Comparison of ENCODE assay signal across 20 cellular contexts in the genomic region with DNA sequence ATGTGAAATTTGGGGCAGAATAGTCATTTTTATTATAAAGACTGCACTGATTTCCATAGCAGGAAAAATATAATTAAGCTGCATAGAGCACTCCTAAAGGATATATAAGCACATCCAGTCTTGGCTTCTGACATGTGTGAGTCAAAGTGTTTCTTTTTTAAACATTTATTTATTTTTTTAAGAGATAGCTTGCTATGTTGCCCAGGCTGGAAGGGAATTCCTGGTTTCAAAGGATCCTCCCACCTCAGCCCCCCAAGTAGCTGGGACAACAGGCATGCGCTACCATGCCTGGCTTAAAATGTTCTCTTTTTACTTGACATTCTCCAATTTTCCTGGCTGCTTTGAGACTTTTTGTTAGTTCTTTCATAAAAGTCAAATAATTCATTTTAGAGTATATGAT.
"Had no signal": no experiment of that assay in that cellular context is flagged by ENCODE, and none has a peak within 500 bp of the region (broad histone marks: within the 10 kb centered on the region; RNA-seq: fewer than 3 reads in every experiment).

No MANE protein-coding gene starts in this region.

- H3K4me3 Mint-ChIP-seq: activated CD4-positive, alpha-beta memory T cell treated with anti-CD3 and anti-CD28 coated beads for 36 hours; activated naive CD4-positive, alpha-beta T cell treated with anti-CD3 and anti-CD28 coated beads for 36 hours; endodermal cell; natural killer cell; stimulated activated effector memory CD8-positive, alpha-beta T cell treated with anti-CD3 and anti-CD28 coated beads, Interleukin-12 subunit alpha, Interleukin-12 subunit beta, amount 100 ng/mL, for 72 hours; stimulated activated naive CD8-positive, alpha-beta T cell treated with anti-CD3 and anti-CD28 coated beads, Interleukin-15, amount 100 ng/mL, for 72 hours; T-helper 1 cell treated with Interleukin-12 subunit alpha and Interleukin-12 subunit beta and Interleukin-4 antibody, amounts not matched to agents 30 μg/mL and 1 μg/mL, for 36 hours had no signal

- H3K27me3 Mint-ChIP-seq: stimulated activated naive CD8-positive, alpha-beta T cell treated with anti-CD3 and anti-CD28 coated beads, Interleukin-15, amount 100 ng/mL, for 72 hours had no signal

- H3K4me3 ChIP-seq: coronary artery, esophagus squamous epithelium, left ventricle myocardium inferior, ovary, prostate gland, right atrium auricular region, tibial nerve had no signal

- H3K9me3 ChIP-seq: esophagus squamous epithelium, left ventricle myocardium inferior, ovary, prostate gland, right atrium auricular region, tibial nerve had no signal

- H3K36me3 Mint-ChIP-seq: activated CD4-positive, alpha-beta memory T cell treated with anti-CD3 and anti-CD28 coated beads for 36 hours; natural killer cell; stimulated activated effector memory CD8-positive, alpha-beta T cell treated with anti-CD3 and anti-CD28 coated beads, Interleukin-12 subunit alpha, Interleukin-12 subunit beta, amount 100 ng/mL, for 72 hours had no signal

- H3K36me3 ChIP-seq: esophagus squamous epithelium, left ventricle myocardium inferior, ovary, prostate gland, right atrium auricular region, tibial nerve had no signal

- H3K27ac ChIP-seq: esophagus squamous epithelium, left ventricle myocardium inferior, ovary, prostate gland, right atrium auricular region, tibial nerve had no signal

- H3K27ac Mint-ChIP-seq: activated CD4-positive, alpha-beta memory T cell treated with anti-CD3 and anti-CD28 coated beads for 36 hours; activated naive CD4-positive, alpha-beta T cell treated with anti-CD3 and anti-CD28 coated beads for 36 hours; endodermal cell; natural killer cell; stimulated activated effector memory CD8-positive, alpha-beta T cell treated with anti-CD3 and anti-CD28 coated beads, Interleukin-12 subunit alpha, Interleukin-12 subunit beta, amount 100 ng/mL, for 72 hours; stimulated activated naive CD8-positive, alpha-beta T cell treated with anti-CD3 and anti-CD28 coated beads, Interleukin-15, amount 100 ng/mL, for 72 hours; T-helper 1 cell treated with Interleukin-12 subunit alpha and Interleukin-12 subunit beta and Interleukin-4 antibody, amounts not matched to agents 30 μg/mL and 1 μg/mL, for 36 hours had no signal

- H3K4me1 Mint-ChIP-seq: natural killer cell; stimulated activated effector memory CD8-positive, alpha-beta T cell treated with anti-CD3 and anti-CD28 coated beads, Interleukin-12 subunit alpha, Interleukin-12 subunit beta, amount 100 ng/mL, for 72 hours; stimulated activated naive CD8-positive, alpha-beta T cell treated with anti-CD3 and anti-CD28 coated beads, Interleukin-15, amount 100 ng/mL, for 72 hours had no signal

- DNase-seq: activated CD4-positive, alpha-beta memory T cell treated with anti-CD3 and anti-CD28 coated beads for 36 hours; activated CD4-positive, alpha-beta T cell treated with anti-CD3 and anti-CD28 coated beads for 48 hours; activated naive CD4-positive, alpha-beta T cell treated with anti-CD3 and anti-CD28 coated beads for 36 hours; activated T-cell treated with anti-CD3 and anti-CD28 coated beads, Interleukin-2, amount 50 U/mL, for 48 hours; anterior cingulate cortex; central memory CD4-positive, alpha-beta T cell; endodermal cell; esophagus squamous epithelium; foreskin melanocyte; left ventricle myocardium inferior; natural killer cell; ovary; stimulated activated CD4-positive, alpha-beta T cell treated with anti-CD3 and anti-CD28 coated beads, Interleukin-1b, Interleukin-23, amount 100 ng/mL, for 48 hours; stimulated activated naive CD8-positive, alpha-beta T cell treated with anti-CD3 and anti-CD28 coated beads, Interleukin-15, amount 100 ng/mL, for 72 hours had no signal

- H3K4me1 ChIP-seq: left ventricle myocardium inferior, prostate gland, tibial nerve had no signal

- H3K27me3 ChIP-seq: esophagus squamous epithelium, ovary, right atrium auricular region, tibial nerve had no signal

- H3K9me3 Mint-ChIP-seq: activated CD4-positive, alpha-beta memory T cell treated with anti-CD3 and anti-CD28 coated beads for 36 hours; activated naive CD4-positive, alpha-beta T cell treated with anti-CD3 and anti-CD28 coated beads for 36 hours; endodermal cell; natural killer cell; stimulated activated effector memory CD8-positive, alpha-beta T cell treated with anti-CD3 and anti-CD28 coated beads, Interleukin-12 subunit alpha, Interleukin-12 subunit beta, amount 100 ng/mL, for 72 hours; stimulated activated naive CD8-positive, alpha-beta T cell treated with anti-CD3 and anti-CD28 coated beads, Interleukin-15, amount 100 ng/mL, for 72 hours; T-helper 1 cell treated with Interleukin-12 subunit alpha and Interleukin-12 subunit beta and Interleukin-4 antibody, amounts not matched to agents 30 μg/mL and 1 μg/mL, for 36 hours had no signal
